In genomic region chr9:133335924-133336811, GRCh38 we compare ENCODE assay signal across 8 cellular contexts. TPM values are rescaled to one million over a fixed set of nuclear protein-coding genes. Genes with fewer than 3 reads are reported as not detected.
A peak's percentile ranks its signal among the peaks of the same experiment; 100 is the strongest.
DNase-seq lines count a peak whose midpoint lies in the region; ATAC-seq and TF ChIP-seq lines count a peak whose summit lies in the region.

Gene SURF6, minus strand, starts transcription at chr9:133336188. Its CDS starts 56 bp downstream, at chr9:133336132.

- peaks cover 5% of the 10 kb centered on the region for H3K4me1 ChIP-seq in foreskin keratinocyte
- peaks cover 15% of the 10 kb centered on the region for H3K4me1 ChIP-seq in neuron (ENCODE audit: insufficient read depth, low read length)
- H3K4me1 ChIP-seq in stomach smooth muscle (ENCODE audit: control insufficient read depth, insufficient read depth, low read length): peaks cover 23% of the 10 kb centered on the region

- H2AFZ ChIP-seq in neuron (ENCODE audit: low read depth, low read length): peak within 1 kb of the TSS; percentile 68

- peak within 1 kb of the TSS; percentile 30 for H3K27ac ChIP-seq in foreskin keratinocyte
- peak within 1 kb of the TSS; percentile 55 for H3K27ac ChIP-seq in stomach smooth muscle (ENCODE audit: low read length)

- H3K36me3 ChIP-seq in neuron (ENCODE audit: insufficient read depth, low read length): peaks cover 58% of the 10 kb centered on the region
- H3K36me3 ChIP-seq in stomach smooth muscle (ENCODE audit: control insufficient read depth in 2 of 2, insufficient read depth in 2 of 2, low read length in 2 of 2): peaks cover 39 to 49% of the 10 kb centered on the region in 2 donors

- TF ChIP-seq CTCF in NB4 (IDR thresholded peaks at IDR 0.05; ENCODE audit: low read depth, low read length): no peak
- no peak for TF ChIP-seq CTCF in foreskin keratinocyte (conservative IDR thresholded peaks at IDR 0.05)

- in situ Hi-C loops in SK-MEL-5 (cut with HindIII; ENCODE audit: low pct_unique_long_range_greater_than_20kb, low sequenced_read_pairs): no loop called here

- DNase-seq in GM04504 (ENCODE audit: low read depth) (peak; percentile 74), NB4 (ENCODE audit: low read depth) (peak; percentile 97), SK-MEL-5 (ENCODE audit: low read depth, low spot score) (peak; percentile 88), foreskin keratinocyte (peak; percentile 69 to 80)
- peak; percentile 85 to 93 (median 90) for DNase-seq in activated naive CD4-positive, alpha-beta T cell (lab: John Stamatoyannopoulos, UW)

- H3K9me3 ChIP-seq in neuron (ENCODE audit: low read length): no peaks in the 10 kb centered on the region
- no peaks in the 10 kb centered on the region for H3K9me3 ChIP-seq in stomach smooth muscle (ENCODE audit: control insufficient read depth in 2 of 2, low read length in 2 of 2)

- peak; percentile 75 for TF ChIP-seq POLR2A in NB4 (IDR thresholded peaks at IDR 0.05; ENCODE audit: extremely low read depth, insufficient read length)

- ATAC-seq in HG02571 (IDR thresholded peaks at IDR 0.05; ENCODE audit: unreplicated experiment) (peak; percentile 78), foreskin keratinocyte (peak; percentile 79)

- H3K27me3 ChIP-seq in foreskin keratinocyte (no peaks in the 10 kb centered on the region), neuron (ENCODE audit: insufficient read depth, low read length) (no peaks in the 10 kb centered on the region), stomach smooth muscle (ENCODE audit: control insufficient read depth in 1 of 2, insufficient read depth in 2 of 2, low read length in 2 of 2) (no peaks in the 10 kb centered on the region)

- H3K4me3 ChIP-seq in NB4 (ENCODE audit: low read depth, low read length): peak within 1 kb of the TSS; percentile 95
- peak within 1 kb of the TSS; percentile 70 for H3K4me3 ChIP-seq in neuron (ENCODE audit: low read length)
- peak within 1 kb of the TSS; percentile 93 for H3K4me3 ChIP-seq in stomach smooth muscle (ENCODE audit: low read length in 2 of 2)

- H3K9ac ChIP-seq in stomach smooth muscle (ENCODE audit: low read length in 2 of 2): peak within 1 kb of the TSS; percentile 69 to 83

RNA-seq across cellular contexts. Expression of gene SURF6, which starts in this region (rescaled TPM):
- 28.7 and 32.3 TPM in 2 replicates for total RNA-seq in SK-MEL-5 (2014; rRNA removed; shearing (Covaris generic))
- polyA plus RNA-seq in SK-MEL-5 (2015; cell fraction: cytosol; rRNA removed): 43.7 and 45.6 TPM in 2 replicates
- polyA plus RNA-seq in SK-MEL-5 (2015; cell fraction: nucleus; rRNA removed): 29.1 and 34.1 TPM in 2 replicates
- 19.3 and 21.5 TPM in 2 replicates for total RNA-seq in foreskin keratinocyte
- polyA plus RNA-seq in foreskin keratinocyte: 24.5 and 25.6 TPM in 2 replicates

Comparison
In these comparisons a context has a peak if more than half of its experiments do, and no peak if none do; other contexts are left out.
1. Peak in every context shown above with its lines: DNase-seq, ATAC-seq, H3K4me3 ChIP-seq and H3K27ac ChIP-seq.